In the genomic region with DNA sequence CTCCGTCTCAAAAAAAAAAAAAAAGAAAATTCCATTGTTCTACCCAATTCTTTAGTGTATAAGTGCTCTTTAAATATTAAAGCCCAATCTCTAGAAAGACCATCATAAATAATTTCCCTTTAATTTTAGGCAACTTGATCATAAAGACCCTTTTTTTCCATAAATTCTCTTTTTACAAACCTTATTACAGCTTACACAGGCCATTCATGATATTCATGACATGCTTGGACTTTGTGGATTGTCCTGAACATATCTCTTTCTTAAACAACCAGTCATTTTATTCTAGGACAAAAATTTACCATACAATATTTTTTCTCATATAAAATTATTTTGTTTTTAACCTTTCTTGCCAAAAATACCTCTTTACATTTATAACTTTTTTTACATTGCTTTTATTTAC, we compare ENCODE assay signal across 20 cellular contexts. TPM values are rescaled to one million over a fixed set of nuclear protein-coding genes. Genes with fewer than 3 reads are reported as not detected.
"Had no signal": no experiment of that assay in that cellular context is flagged by ENCODE, and none has a peak within 500 bp of the region (broad histone marks: within the 10 kb centered on the region; RNA-seq: fewer than 3 reads in every experiment).

No MANE protein-coding gene starts in this region.

- ATAC-seq: heart left ventricle; left colon; left ventricle myocardium superior; right lobe of liver; stimulated activated memory B cell treated with anti-CD40 and anti-IgM and Interleukin-4, amounts not matched to agents 10 μg/mL and 1 μg/mL and 100 μg/mL, for 72 hours had no signal

- H3K4me1 ChIP-seq: heart left ventricle, parathyroid adenoma, prostate gland, right lobe of liver, tibial artery, upper lobe of left lung, uterus had no signal

- H3K4me3 ChIP-seq: dorsolateral prefrontal cortex, heart left ventricle, lung, prostate gland, right lobe of liver, tibial artery, upper lobe of left lung, uterus had no signal

- H2AFZ ChIP-seq: parathyroid adenoma had no signal

- H3K27me3 ChIP-seq: right lobe of liver, tibial artery, upper lobe of left lung, uterus had no signal

- DNase-seq: dorsolateral prefrontal cortex; effector CD8-positive, alpha-beta T cell; heart left ventricle; hippocampal formation; left colon; left ventricle myocardium superior; mesenchymal stem cell; naive B cell; right lobe of liver; stimulated activated CD4-positive, alpha-beta T cell treated with anti-CD3 and anti-CD28 coated beads, Interleukin-4, amount 100 ng/mL, for 24 hours; tibial artery; upper lobe of left lung; uterus had no signal

- H3K27ac ChIP-seq: dorsolateral prefrontal cortex, heart left ventricle, parathyroid adenoma, prostate gland, right lobe of liver, tibial artery, upper lobe of left lung, uterus had no signal

- H3K9ac ChIP-seq: parathyroid adenoma had no signal

- H3K36me3 ChIP-seq: heart left ventricle, prostate gland, right lobe of liver, tibial artery, upper lobe of left lung, uterus had no signal

- H3K9me3 ChIP-seq: heart left ventricle, prostate gland, right lobe of liver, tibial artery, upper lobe of left lung, uterus had no signal

- H3K79me2 ChIP-seq: parathyroid adenoma had no signal

RNA-seq across cellular contexts. Expression of gene TLR8, which starts 30.5 kb away (rescaled TPM):
- total RNA-seq: glomerular endothelial cell, kidney epithelial cell, renal cortical epithelial cell had no signal
